Comparison of ENCODE assay signal across 10 cellular contexts in the genomic region with DNA sequence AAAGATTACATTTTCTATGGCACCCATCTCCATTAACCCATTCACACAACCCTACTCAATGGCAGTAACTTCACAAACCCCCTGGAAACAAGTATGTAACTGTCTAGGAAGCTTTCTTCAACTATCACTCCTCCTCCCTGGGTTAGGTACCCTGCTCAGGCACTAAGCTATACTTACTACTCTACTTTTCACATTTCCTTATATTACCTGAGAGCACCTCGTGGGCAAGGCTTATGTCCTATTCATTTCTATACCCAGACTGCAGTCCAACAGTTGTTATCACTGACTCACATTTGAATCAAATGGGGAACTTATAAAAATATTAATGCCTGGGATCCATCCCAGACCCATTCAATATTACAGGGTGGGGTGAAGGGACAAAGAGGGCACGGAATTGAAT. TPM values are rescaled to one million over a fixed set of nuclear protein-coding genes. Genes with fewer than 3 reads are reported as not detected.
DNase-seq lines count a peak whose midpoint lies in the region; ATAC-seq, FAIRE-seq and TF ChIP-seq lines count a peak whose summit lies in the region.
"Had no signal": no experiment of that assay in that cellular context is flagged by ENCODE, and none has a peak within 500 bp of the region (broad histone marks: within the 10 kb centered on the region; RNA-seq: fewer than 3 reads in every experiment).

No MANE protein-coding gene starts in this region.

- no peaks in the 10 kb centered on the region for H3K27me3 ChIP-seq in HUES48 (ENCODE audit: control insufficient read depth, insufficient read depth, low read length)
- no peaks in the 10 kb centered on the region for H3K27me3 ChIP-seq in breast epithelium

- POLR2A ChIA-PET in A549 (lab: Yijun Ruan, JAX): no interaction called here

- peak overlapping the region; percentile 76 to 93; a peak in 5 of 6 replicates for H3K27ac ChIP-seq in A549
- H3K27ac ChIP-seq in HUES48 (ENCODE audit: low read depth, low read length): peak overlapping the region; percentile 10
- H3K27ac ChIP-seq in breast epithelium: peak overlapping the region; percentile 60 to 98

- H3K4me1 ChIP-seq in A549 (peaks cover 53% of the 10 kb centered on the region), HUES48 (ENCODE audit: control insufficient read depth, insufficient read depth, low read length) (peaks cover 43% of the 10 kb centered on the region), breast epithelium (peaks cover 0 to 9% of the 10 kb centered on the region in 2 donors)

- TF ChIP-seq RAD21 in A549 (conservative IDR thresholded peaks at IDR 0.05 in 1 of 2, IDR thresholded peaks at IDR 0.05 in 1 of 2): no peak

- peaks cover 18% of the 10 kb centered on the region for H3K36me3 ChIP-seq in HUES48 (ENCODE audit: control insufficient read depth, insufficient read depth, low read length)
- no peaks in the 10 kb centered on the region for H3K36me3 ChIP-seq in breast epithelium

- DNase-seq in A549 (ENCODE audit: low read depth in 1 of 2, low spot score in 1 of 2): no peak
- DNase-seq in breast epithelium (ENCODE audit: low spot score in 2 of 2): no peak
- peak; percentile 25 for DNase-seq in kidney tubule cell (ENCODE audit: low spot score)
- DNase-seq in GM13977 (ENCODE audit: low spot score): no peak
- no peak for DNase-seq in SHP77 (lab: John Stamatoyannopoulos, UW)
- no peak for DNase-seq in urothelium cell line (ENCODE audit: low spot score)
- DNase-seq: activated CD4-positive, alpha-beta T cell treated with anti-CD3 and anti-CD28 coated beads for 4 hours had no signal

- FAIRE-seq in A549 (lab: Jason Lieb, UNC): no peak
- no peak for FAIRE-seq in urothelium cell line (lab: Jason Lieb, UNC)

- TF ChIP-seq CTCF in A549 (IDR thresholded peaks at IDR 0.05): no peak
- TF ChIP-seq CTCF in breast epithelium (IDR thresholded peaks at IDR 0.05): no peak
- TF ChIP-seq CTCF in GM13977 (IDR thresholded peaks at IDR 0.05; ENCODE audit: extremely low read depth, insufficient read depth, missing control alignments): no peak

- intact Hi-C loops in breast epithelium (cut with DNase I; ENCODE audit: low total_unique reads): no loop called here

- H3K9ac ChIP-seq in HUES48 (ENCODE audit: low read depth, low read length): peak overlapping the region; percentile 27; the same call in 1 of the 2 replicates

- H3K4me2 ChIP-seq in A549: peak overlapping the region; percentile 90

- ATAC-seq in A549: no peak
- ATAC-seq in GM18861 (IDR thresholded peaks at IDR 0.05; ENCODE audit: unreplicated experiment): no peak
- ATAC-seq: natural killer cell treated with Interleukin-12 subunit alpha and Interleukin-12 subunit beta and Interleukin-15 and Interleukin-18, amount 100 ng/mL, for 72 hours had no signal

- in situ Hi-C loops in GM13977 (cut with MboI; ENCODE audit: low pct_unique_long_range_greater_than_20kb, low sequenced_read_pairs, unreplicated experiment): no loop called here

- H3K9me3 ChIP-seq in A549 (no peaks in the 10 kb centered on the region), HUES48 (ENCODE audit: control insufficient read depth, insufficient read depth, low read length) (no peaks in the 10 kb centered on the region), breast epithelium (no peaks in the 10 kb centered on the region)

- CTCF ChIA-PET in A549 (lab: Yijun Ruan, JAX): interaction anchor here (1.2 kb wide), 1 partner anchor 128 kb away, joined by 3 read pairs; no protein-coding TSS in a partner anchor

- TF ChIP-seq POLR2A in A549 (IDR thresholded peaks at IDR 0.05; ENCODE audit: low read length): no peak
- no peak for TF ChIP-seq POLR2A in breast epithelium (IDR thresholded peaks at IDR 0.05)

- no peak for TF ChIP-seq EP300 in A549 (IDR thresholded peaks at IDR 0.05)

- 9% methylated on average over 2 of the region's 2 CpGs for WGBS in A549 (ENCODE audit: missing lambda C conversion rate)

- peak overlapping the region; percentile 88 for H3K4me3 ChIP-seq in A549
- H3K4me3 ChIP-seq in HUES48 (ENCODE audit: low read depth, low read length): peak overlapping the region; percentile 81
- H3K4me3 ChIP-seq in breast epithelium: peak overlapping the region in 2 of 3 donors; percentile 92 to 98

TF ChIP-seq in A549, 52 proteins besides CTCF, POLR2A, EP300 and RAD21:
- TF ChIP-seq HOXB5 (CRISPR knock-in tag; IDR thresholded peaks at IDR 0.05): no peak
- no peak for TF ChIP-seq RCOR1 (IDR thresholded peaks at IDR 0.05; ENCODE audit: low read depth, low read length)
- TF ChIP-seq CHD4 (IDR thresholded peaks at IDR 0.05; ENCODE audit: borderline replicate concordance): no peak
- TF ChIP-seq HOXA7 (CRISPR knock-in tag; IDR thresholded peaks at IDR 0.05): no peak
- no peak for TF ChIP-seq MAZ (IDR thresholded peaks at IDR 0.05; ENCODE audit: borderline replicate concordance, low read depth, low read length)
- TF ChIP-seq ZSCAN20 (CRISPR knock-in tag; IDR thresholded peaks at IDR 0.05): no peak
- TF ChIP-seq FOXS1 (CRISPR knock-in tag; IDR thresholded peaks at IDR 0.05): no peak
- TF ChIP-seq ZFP36 (IDR thresholded peaks at IDR 0.05; ENCODE audit: borderline replicate concordance, partially characterized antibody): no peak
- TF ChIP-seq FOSB (CRISPR knock-in tag; IDR thresholded peaks at IDR 0.05): no peak
- no peak for TF ChIP-seq CBX8 (IDR thresholded peaks at IDR 0.05)
- TF ChIP-seq POLR2AphosphoS2 (conservative IDR thresholded peaks at IDR 0.05; ENCODE audit: low read length): no peak

RNA-seq across cellular contexts. Expression of a gene that starts 4.6 kb away (rescaled TPM):
- polyA plus RNA-seq in A549 (2011; rRNA removed) (34.0 and 55.2 TPM in 2 replicates), A549 (2017; fragmentation: RNase III; extraction: RNeasy Plus Mini Kit Qiagen cat#74134 plus additional on column Dnase treatment) (40.8 to 44.9 TPM (median 44.4 TPM) in 3 replicates)
- polyA plus RNA-seq in A549 (2012; cell fraction: cytosol; rRNA removed): 33.9 and 41.3 TPM in 2 replicates
- 31.0 and 33.9 TPM in 2 replicates for polyA plus RNA-seq in A549 (2012; cell fraction: nucleus; rRNA removed)
- 21.9 and 26.1 TPM in 2 replicates for polyA minus RNA-seq in A549 (2011; rRNA and poly(A)+ RNA removed)
- total RNA-seq in breast epithelium: 100 to 1,000 TPM in 2 of 3 donors, 10 to 100 TPM in 1; 17.0 to 155 (median 101) TPM

Comparison
In these comparisons a context has a peak if more than half of its experiments do, and no peak if none do; other contexts are left out.
1. H3K27ac ChIP-seq: peak in every context shown above with its lines; median percentile 84 in A549; 79 in breast epithelium; 10 in HUES48.